7 cellular contexts compared by ENCODE assay signal in the genomic region with DNA sequence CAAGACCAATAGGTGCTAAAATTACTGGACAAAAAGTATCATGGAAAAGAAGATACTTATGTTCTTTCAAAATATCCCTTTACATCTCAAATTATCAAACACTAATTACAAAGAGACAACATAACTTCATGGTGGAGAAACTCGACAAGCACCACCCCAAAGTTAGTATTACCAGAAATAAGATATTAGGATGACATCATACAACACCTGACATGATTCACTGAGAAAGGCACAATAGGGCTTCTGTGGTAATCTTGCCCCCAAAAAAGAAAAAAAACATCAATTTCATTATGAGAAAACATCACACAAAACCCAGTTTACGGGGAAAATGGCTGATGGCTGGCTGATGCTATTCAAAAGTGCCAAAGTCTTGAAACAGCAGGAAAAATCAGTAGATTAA.
"Had no signal": no experiment of that assay in that cellular context is flagged by ENCODE, and none has a peak within 500 bp of the region (broad histone marks: within the 10 kb centered on the region; RNA-seq: fewer than 3 reads in every experiment).

No MANE protein-coding gene starts in this region.

- H2AFZ ChIP-seq: GM23338 had no signal

- DNase-seq: H9, HCEC 1CT, KBM-7 had no signal

- H3K4me3 ChIP-seq: GM23338 had no signal

- H3K4me2 ChIP-seq: GM23338 had no signal

- ATAC-seq: GM23338 had no signal

- FAIRE-seq: H1, H54, HTR-8/SVneo had no signal
